9 cellular contexts compared by ENCODE assay signal in genomic region chr6:111992851-111993250, GRCh38.
DNase-seq lines count a peak whose midpoint lies in the region; ATAC-seq and TF ChIP-seq lines count a peak whose summit lies in the region.
"Had no signal": no experiment of that assay in that cellular context is flagged by ENCODE, and none has a peak within 500 bp of the region (broad histone marks: within the 10 kb centered on the region; RNA-seq: fewer than 3 reads in every experiment).

No MANE protein-coding gene starts in this region.

- H3K79me1 ChIP-seq in neuronal stem cell (ENCODE audit: low read depth, low read length) = no peaks in the 10 kb centered on the region

- H3K23ac ChIP-seq in neuronal stem cell (ENCODE audit: low read depth, low read length, poor library complexity) = no peak overlapping the region

- no peak overlapping the region for H3K14ac ChIP-seq in neuronal stem cell (ENCODE audit: low read length)

- H3K4me3 Mint-ChIP-seq in activated naive CD4-positive, alpha-beta T cell treated with anti-CD3 and anti-CD28 coated beads, Interleukin-2, amount 10 ng/mL, durations not matched to agents 7 days and 5 days = no peak overlapping the region
- peak overlapping the region; percentile 18 for H3K4me3 Mint-ChIP-seq in stimulated activated effector memory CD8-positive, alpha-beta T cell treated with anti-CD3 and anti-CD28 coated beads, Interleukin-12 subunit alpha, Interleukin-12 subunit beta, amount 100 ng/mL, for 72 hours
- H3K4me3 Mint-ChIP-seq: nephron had no signal

- H2AK5ac ChIP-seq in neuronal stem cell (ENCODE audit: low read depth, low read length) = no peak overlapping the region

- no peak overlapping the region for H2BK15ac ChIP-seq in neuronal stem cell (ENCODE audit: low read length)

- H3K4me3 ChIP-seq in neuronal stem cell (ENCODE audit: low read length in 2 of 2) = no peak overlapping the region

- POLR2A ChIA-PET in HEK293T (lab: Yijun Ruan, JAX) = no interaction called here

- H3K27ac Mint-ChIP-seq in activated naive CD4-positive, alpha-beta T cell treated with anti-CD3 and anti-CD28 coated beads, Interleukin-2, amount 10 ng/mL, durations not matched to agents 7 days and 5 days = peak overlapping the region; percentile 40
- H3K27ac Mint-ChIP-seq in stimulated activated effector memory CD8-positive, alpha-beta T cell treated with anti-CD3 and anti-CD28 coated beads, Interleukin-12 subunit alpha, Interleukin-12 subunit beta, amount 100 ng/mL, for 72 hours = peak overlapping the region; percentile 84

- no peak overlapping the region for H2BK120ac ChIP-seq in neuronal stem cell (ENCODE audit: low read depth, low read length)

- no peaks in the 10 kb centered on the region for H3K36me3 ChIP-seq in neuronal stem cell (replicated peaks in 1 of 2; ENCODE audit: control insufficient read depth in 2 of 2, insufficient read depth in 2 of 2, low read length in 2 of 2)

- no peak overlapping the region for H3K27ac ChIP-seq in neuronal stem cell (replicated peaks; ENCODE audit: low read length)

- no peak overlapping the region for H4K8ac ChIP-seq in neuronal stem cell (ENCODE audit: low read depth, low read length)

- peaks cover 0 to 2% of the 10 kb centered on the region in 2 donors for H3K9me3 ChIP-seq in neuronal stem cell (replicated peaks in 1 of 2; ENCODE audit: control insufficient read depth in 2 of 2, insufficient read depth in 1 of 2, low read depth in 1 of 2, low read length in 2 of 2)

- no peak overlapping the region for H3K18ac ChIP-seq in neuronal stem cell (ENCODE audit: low read length)

- H3K4ac ChIP-seq in neuronal stem cell (ENCODE audit: low read length) = no peak overlapping the region

- H3K4me1 Mint-ChIP-seq in activated naive CD4-positive, alpha-beta T cell treated with anti-CD3 and anti-CD28 coated beads, Interleukin-2, amount 10 ng/mL, durations not matched to agents 7 days and 5 days = peaks cover 88% of the 10 kb centered on the region
- H3K4me1 Mint-ChIP-seq in stimulated activated effector memory CD8-positive, alpha-beta T cell treated with anti-CD3 and anti-CD28 coated beads, Interleukin-12 subunit alpha, Interleukin-12 subunit beta, amount 100 ng/mL, for 72 hours = peaks cover 74% of the 10 kb centered on the region

- WGBS in neuronal stem cell (ENCODE audit: extremely low coverage in 2 of 2, insufficient read length in 2 of 2, insufficient replicate concordance in 1 of 2), 2 donors = no CpG with 5 or more reads among the region's 4 CpGs

- H2AFZ ChIP-seq in neuronal stem cell (ENCODE audit: low read length) = no peak overlapping the region

- peaks cover 2 to 14% of the 10 kb centered on the region in 2 donors for H3K4me1 ChIP-seq in neuronal stem cell (ENCODE audit: control insufficient read depth in 2 of 2, insufficient read depth in 1 of 2, low read depth in 1 of 2, low read length in 2 of 2)

- peaks cover 7% of the 10 kb centered on the region for H3K36me3 Mint-ChIP-seq in activated naive CD4-positive, alpha-beta T cell treated with anti-CD3 and anti-CD28 coated beads, Interleukin-2, amount 10 ng/mL, durations not matched to agents 7 days and 5 days
- no peaks in the 10 kb centered on the region for H3K36me3 Mint-ChIP-seq in stimulated activated effector memory CD8-positive, alpha-beta T cell treated with anti-CD3 and anti-CD28 coated beads, Interleukin-12 subunit alpha, Interleukin-12 subunit beta, amount 100 ng/mL, for 72 hours

- no peak overlapping the region for H2BK5ac ChIP-seq in neuronal stem cell (ENCODE audit: low read length)

- no peak overlapping the region for H3K9ac ChIP-seq in neuronal stem cell (ENCODE audit: low read depth, low read length, poor library complexity)

- H3K27me3 ChIP-seq in neuronal stem cell (ENCODE audit: control insufficient read depth in 3 of 3, insufficient read depth in 3 of 3, low read depth in 1 of 3, low read length in 3 of 3) = peaks cover 0 to 2% (median 0%) of the 10 kb centered on the region in 3 experiments

- H3K4me2 ChIP-seq in neuronal stem cell (ENCODE audit: insufficient read depth, low read length, poor library complexity, severe bottlenecking) = no peak overlapping the region

- no peaks in the 10 kb centered on the region for H3K27me3 Mint-ChIP-seq in activated naive CD4-positive, alpha-beta T cell treated with anti-CD3 and anti-CD28 coated beads, Interleukin-2, amount 10 ng/mL, durations not matched to agents 7 days and 5 days

- peaks cover 5% of the 10 kb centered on the region for H3K9me3 Mint-ChIP-seq in activated naive CD4-positive, alpha-beta T cell treated with anti-CD3 and anti-CD28 coated beads, Interleukin-2, amount 10 ng/mL, durations not matched to agents 7 days and 5 days
- no peaks in the 10 kb centered on the region for H3K9me3 Mint-ChIP-seq in stimulated activated effector memory CD8-positive, alpha-beta T cell treated with anti-CD3 and anti-CD28 coated beads, Interleukin-12 subunit alpha, Interleukin-12 subunit beta, amount 100 ng/mL, for 72 hours
- H3K9me3 Mint-ChIP-seq: nephron had no signal

- H2BK12ac ChIP-seq in neuronal stem cell (ENCODE audit: low read length) = no peak overlapping the region

- CTCF ChIA-PET in activated naive CD4-positive, alpha-beta T cell treated with anti-CD3 and anti-CD28 coated beads, Interleukin-2, amount 10 ng/mL, durations not matched to agents 7 days and 5 days (lab: Charles Lee) = interaction anchor here (0.8 to 3.2 kb wide), 12 partner anchors 46 to 734 kb away, joined by 3 to 15 read pairs (median 4); partner anchors contain the start of gene FYN
- CTCF ChIA-PET in HEK293T (lab: Yijun Ruan, JAX) = no interaction called here

- H4K91ac ChIP-seq in neuronal stem cell (ENCODE audit: low read depth, low read length, poor library complexity) = no peak overlapping the region

- ATAC-seq in stimulated activated effector memory CD8-positive, alpha-beta T cell treated with anti-CD3 and anti-CD28 coated beads, Interleukin-12 subunit alpha, Interleukin-12 subunit beta, amount 100 ng/mL, for 72 hours = peak; percentile 87

- peak; percentile 22 for DNase-seq in NCI-H82 (lab: John Stamatoyannopoulos, UW)
- DNase-seq in NCI-H82 treated with DMSO at 0.1 percent for 48 hours (lab: John Stamatoyannopoulos, UW; ENCODE audit: unreplicated experiment) = no peak
- DNase-seq in NCI-H226 = peak; percentile 40
- DNase-seq in activated naive CD4-positive, alpha-beta T cell treated with anti-CD3 and anti-CD28 coated beads, Interleukin-2, amount 10 ng/mL, durations not matched to agents 7 days and 5 days = peak; percentile 58
- peak in 1 of 2 donors; percentile 75 for DNase-seq in stimulated activated effector memory CD8-positive, alpha-beta T cell treated with anti-CD3 and anti-CD28 coated beads, Interleukin-12 subunit alpha, Interleukin-12 subunit beta, amount 100 ng/mL, for 72 hours (ENCODE audit: low spot score in 2 of 2)
- DNase-seq in neuronal stem cell (ENCODE audit: low spot score) = no peak
- no peak for DNase-seq in H4 (ENCODE audit: low spot score)
- DNase-seq in HEK293T (ENCODE audit: extremely low spot score) = no peak

TF ChIP-seq in HEK293T, 16 proteins besides CTCF, POLR2A, EP300 and RAD21:
- TF ChIP-seq ZNF384 (IDR thresholded peaks at IDR 0.05) (no peak), HDGF (IDR thresholded peaks at IDR 0.05; ENCODE audit: borderline replicate concordance) (no peak), FOXA1 (IDR thresholded peaks at IDR 0.05) (no peak), SP1 (IDR thresholded peaks at IDR 0.05) (no peak), ELF4 (IDR thresholded peaks at IDR 0.05) (no peak), ARNT (IDR thresholded peaks at IDR 0.05) (no peak), LEF1 (IDR thresholded peaks at IDR 0.05; ENCODE audit: borderline replicate concordance) (no peak), NFRKB (IDR thresholded peaks at IDR 0.05) (no peak), PKNOX1 (IDR thresholded peaks at IDR 0.05) (no peak), CTBP1 (IDR thresholded peaks at IDR 0.05; ENCODE audit: borderline replicate concordance) (no peak), FOXK2 (IDR thresholded peaks at IDR 0.05) (no peak), SUZ12 (IDR thresholded peaks at IDR 0.05) (no peak), L3MBTL2 (conservative IDR thresholded peaks at IDR 0.05) (no peak), BHLHE40 (IDR thresholded peaks at IDR 0.05; ENCODE audit: borderline replicate concordance) (no peak), FOXM1 (IDR thresholded peaks at IDR 0.05; ENCODE audit: borderline replicate concordance) (no peak), TARDBP (IDR thresholded peaks at IDR 0.05) (no peak)
TF ChIP-seq in HEK293T: peak in this region for 0.

Comparison
In these comparisons a context has a peak if more than half of its experiments do, and no peak if none do; other contexts are left out.
1. DNase-seq: peak in NCI-H82 (single experiment), NCI-H226 (single experiment) and activated naive CD4-positive, alpha-beta T cell treated with anti-CD3 and anti-CD28 coated beads, Interleukin-2, amount 10 ng/mL, durations not matched to agents 7 days and 5 days (single experiment); none in NCI-H82 treated with DMSO at 0.1 percent for 48 hours (single experiment), neuronal stem cell (single experiment), H4 (single experiment) and HEK293T (single experiment).